8 cellular contexts compared by ENCODE assay signal in the genomic region with DNA sequence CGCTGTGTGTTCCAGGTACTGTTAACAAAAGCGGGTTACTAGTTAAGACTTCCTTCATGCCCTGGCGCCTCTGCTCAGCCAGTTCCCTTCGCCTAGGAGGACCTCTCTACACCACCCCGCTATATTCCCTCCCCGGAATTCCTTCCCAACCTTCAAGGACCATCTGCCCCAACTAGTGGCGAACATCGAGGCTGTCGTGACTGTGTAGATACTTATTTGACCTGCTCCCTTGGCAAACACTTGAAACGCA. TPM values are rescaled to one million over a fixed set of nuclear protein-coding genes. Genes with fewer than 3 reads are reported as not detected.
A peak's percentile ranks its signal among the peaks of the same experiment; 100 is the strongest.
DNase-seq lines count a peak whose midpoint lies in the region; ATAC-seq, FAIRE-seq and TF ChIP-seq lines count a peak whose summit lies in the region.

No MANE protein-coding gene starts in this region.

- H3K27me3 ChIP-seq in K562 (ENCODE audit: control insufficient read depth in 2 of 2, insufficient read depth in 2 of 2, low read length in 2 of 2) (no peaks in the 10 kb centered on the region), layer of hippocampus (ENCODE audit: control insufficient read depth, insufficient read depth, low read length) (no peaks in the 10 kb centered on the region), testis (no peaks in the 10 kb centered on the region)

- H3K27ac ChIP-seq in K562 (ENCODE audit: extremely low read depth, low read depth, low read length) (peak overlapping the region; percentile 99), layer of hippocampus (ENCODE audit: low read depth, low read length) (peak overlapping the region; percentile 91), testis (peak overlapping the region; percentile 99)

- H3K4me1 ChIP-seq in K562 (replicated peaks in 1 of 2; ENCODE audit: control insufficient read depth in 2 of 2, insufficient read depth in 2 of 2, low read length in 2 of 2) (peaks cover 28 to 29% of the 10 kb centered on the region in 2 experiments), testis (peaks cover 30% of the 10 kb centered on the region)

- in situ Hi-C loops in K562 (cut with MboI): no loop called here

- peak overlapping the region; percentile 80 for H2AFZ ChIP-seq in K562 (ENCODE audit: low read depth, low read length)

- H3K9me3 ChIP-seq in K562 (replicated peaks; ENCODE audit: control insufficient read depth, insufficient read depth, low read depth, low read length): no peaks in the 10 kb centered on the region
- no peaks in the 10 kb centered on the region for H3K9me3 ChIP-seq in testis

- peaks cover 53% of the 10 kb centered on the region for H3K79me2 ChIP-seq in K562 (ENCODE audit: control insufficient read depth, insufficient read depth, low read length)

- TF ChIP-seq POLR2A in K562 (conservative IDR thresholded peaks at IDR 0.05) (no peak), testis (IDR thresholded peaks at IDR 0.05) (no peak)

- peak overlapping the region; percentile 99 to 100 for H3K9ac ChIP-seq in K562 (ENCODE audit: insufficient read depth in 1 of 2, low read depth in 2 of 2, low read length in 2 of 2)

- WGBS in K562 (ENCODE audit: insufficient coverage, low coverage, missing lambda C conversion rate): 3% methylated on average over 10 of the region's 10 CpGs
- 0 to 1% methylated on average over 10 of the region's 10 CpGs for WGBS in testis, 2 donors

- no peak for TF ChIP-seq EP300 in K562 (IDR thresholded peaks at IDR 0.05; ENCODE audit: low read length)

- peak in 2 of 3 experiments; percentile 52 to 69 for DNase-seq in NCI-H1417 (lab: John Stamatoyannopoulos, UW)
- no peak for DNase-seq in NCI-H1417 treated with DMSO at 0.1 percent for 48 hours (lab: John Stamatoyannopoulos, UW)
- no peak for DNase-seq in Jurkat, Clone E6-1 (ENCODE audit: low read depth, low spot score)
- DNase-seq in K562 (ENCODE audit: extremely low read depth in 1 of 4, low spot score in 3 of 4): no peak
- peak; percentile 66 for DNase-seq in testis

- peak overlapping the region; percentile 93 for H3K4me3 ChIP-seq in Jurkat, Clone E6-1 (ENCODE audit: low read length)
- H3K4me3 ChIP-seq in K562 (peak overlapping the region; percentile 90), testis (peak overlapping the region; percentile 85 to 97)

- no peak for FAIRE-seq in K562 (lab: Jason Lieb, UNC)

- POLR2A ChIA-PET in K562 (lab: Yijun Ruan, JAX): interaction anchor here (1.8 kb wide), 1 partner anchor 20 kb away, joined by 4 read pairs; no protein-coding TSS in a partner anchor

- CTCF ChIA-PET in K562 (lab: Yijun Ruan, JAX; ENCODE audit: low intra/inter-chr PET ratio): no interaction called here

- no peaks in the 10 kb centered on the region for H3K9me1 ChIP-seq in K562 (ENCODE audit: control insufficient read depth, insufficient read depth, low read length)

- intact Hi-C loops in K562 (cut with micrococcal nuclease): loop anchor here (1.0 to 5.0 kb wide), 3 partner anchors 35 to 149 kb away; a partner anchor contains a TSS
- intact Hi-C loops in testis (cut with DNase I; ENCODE audit: low total_unique reads): no loop called here

- no peaks in the 10 kb centered on the region for H4K20me1 ChIP-seq in K562 (replicated peaks; ENCODE audit: control insufficient read depth, insufficient read depth, low read length)

- TF ChIP-seq CTCF in K562 (IDR thresholded peaks at IDR 0.05 in 2 of 3, conservative IDR thresholded peaks at IDR 0.05 in 1 of 3; ENCODE audit: insufficient read depth in 2 of 3, low read depth in 1 of 3, low read length in 3 of 3) (peak; percentile 18 to 25 (median 21); a peak in 3 of 6 replicates), testis (IDR thresholded peaks at IDR 0.05) (peak in 1 of 3 experiments; percentile 5)

- BruUV-seq in K562 (replicated peaks; lab: Mats Ljungman, UMichigan): TSS peak; percentile 89

- peak overlapping the region; percentile 99 for H3K4me2 ChIP-seq in K562 (ENCODE audit: insufficient read depth, low read length)

- H3K36me3 ChIP-seq in K562 (ENCODE audit: control insufficient read depth, insufficient read depth, low read length) (peaks cover 19% of the 10 kb centered on the region), testis (ENCODE audit: low read depth, missing control alignments) (no peaks in the 10 kb centered on the region)

- ATAC-seq in GM21515 (IDR thresholded peaks at IDR 0.05; ENCODE audit: unreplicated experiment) (peak; percentile 13), K562 (peak; percentile 43), HG02938 (IDR thresholded peaks at IDR 0.05; ENCODE audit: unreplicated experiment) (no peak)

- peak in 1 of 2 experiments; percentile 38; a peak in 2 of 4 replicates for TF ChIP-seq RAD21 in K562 (CRISPR knock-in tag; conservative IDR thresholded peaks at IDR 0.05 in 1 of 2, IDR thresholded peaks at IDR 0.05 in 1 of 2)

TF ChIP-seq in K562, 482 proteins besides CTCF, POLR2A, EP300 and RAD21 (continues in another document):
- TF ChIP-seq ZBED1 (IDR thresholded peaks at IDR 0.05) (peak; percentile 72; the same call in 1 of the 2 replicates), NCOA6 (IDR thresholded peaks at IDR 0.05) (no peak), FOXJ2 (tag; IDR thresholded peaks at IDR 0.05) (peak; percentile 69), ZNF133 (CRISPR knock-in tag; IDR thresholded peaks at IDR 0.05) (no peak), CHD1 (IDR thresholded peaks at IDR 0.05; ENCODE audit: low read length) (peak; percentile 20), MAFG (tag; conservative IDR thresholded peaks at IDR 0.05) (0 out of 2 replicates have a peak, but pooled peaks have one; percentile 12), ZNF239 (CRISPR knock-in tag; IDR thresholded peaks at IDR 0.05) (no peak)
- TF ChIP-seq, protein P1, sequence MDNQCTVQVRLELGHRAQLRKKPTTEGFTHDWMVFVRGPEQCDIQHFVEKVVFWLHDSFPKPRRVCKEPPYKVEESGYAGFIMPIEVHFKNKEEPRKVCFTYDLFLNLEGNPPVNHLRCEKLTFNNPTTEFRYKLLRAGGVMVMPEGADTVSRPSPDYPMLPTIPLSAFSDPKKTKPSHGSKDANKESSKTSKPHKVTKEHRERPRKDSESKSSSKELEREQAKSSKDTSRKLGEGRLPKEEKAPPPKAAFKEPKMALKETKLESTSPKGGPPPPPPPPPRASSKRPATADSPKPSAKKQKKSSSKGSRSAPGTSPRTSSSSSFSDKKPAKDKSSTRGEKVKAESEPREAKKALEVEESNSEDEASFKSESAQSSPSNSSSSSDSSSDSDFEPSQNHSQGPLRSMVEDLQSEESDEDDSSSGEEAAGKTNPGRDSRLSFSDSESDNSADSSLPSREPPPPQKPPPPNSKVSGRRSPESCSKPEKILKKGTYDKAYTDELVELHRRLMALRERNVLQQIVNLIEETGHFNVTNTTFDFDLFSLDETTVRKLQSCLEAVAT (IDR thresholded peaks at IDR 0.05): peak; percentile 90 to 91; a peak in 3 of 4 replicates

RNA-seq across cellular contexts. Expression of a gene that starts 0.5 kb away (rescaled TPM):
- polyA plus RNA-seq in Jurkat, Clone E6-1 (2012; ENCODE audit: insufficient read depth, insufficient read length): 28.8 TPM
- total RNA-seq in K562 (2011; cell fraction: chromatin; rRNA removed; ENCODE audit: low replicate concordance): 41.1 and 59.5 TPM in 2 replicates
- 31.4 and 35.0 TPM in 2 replicates for total RNA-seq in K562 (2011; cell fraction: nucleolus; rRNA removed)
- total RNA-seq in K562 (2011; cell fraction: nucleoplasm; rRNA removed): 49.1 and 68.7 TPM in 2 replicates
- total RNA-seq in K562 (2014; rRNA removed): 42.8 and 53.2 TPM in 2 replicates
- 56.5 and 61.9 TPM in 2 replicates for total RNA-seq in K562 (2014; rRNA removed; fragmentation: Illumina TruSeq; extraction: Trizol)
- 41.9 and 46.0 TPM in 2 replicates for total RNA-seq in K562 (2015; rRNA removed; fragmentation: Illumina TruSeq; extraction: Trizol)
- 56.8 and 58.4 TPM in 2 replicates for total RNA-seq in K562 (2021)
- 61.3 and 63.4 TPM in 2 replicates for polyA plus RNA-seq in K562 (2011; rRNA removed)
- polyA plus RNA-seq in K562 (2011; cell fraction: cytosol; rRNA removed): 40.5 and 52.1 TPM in 2 replicates
- polyA plus RNA-seq in K562 (2011; cell fraction: nucleus; rRNA removed): 26.2 and 29.4 TPM in 2 replicates
- polyA plus RNA-seq in K562 (2012): 38.9 and 63.2 TPM in 2 replicates
- 57.3 and 59.6 TPM in 2 replicates for polyA plus RNA-seq in K562 (2014; fragmentation: Illumina TruSeq; extraction: Trizol)
- 10 to 100 TPM; 43.6 to 60.8 TPM for polyA plus RNA-seq in K562 (2014; fragmentation: Nextera tagmentation; extraction: Ambion mirVana)
- polyA plus RNA-seq in K562 (2014; rRNA removed): 41.5 and 42.4 TPM in 2 replicates
- 75.9 and 78.7 TPM in 2 replicates for polyA minus RNA-seq in K562 (2011; rRNA and poly(A)+ RNA removed)
- polyA minus RNA-seq in K562 (2011; cell fraction: cytosol; rRNA and poly(A)+ RNA removed): 35.5 and 39.9 TPM in 2 replicates
- polyA minus RNA-seq in K562 (2011; cell fraction: nucleus; rRNA and poly(A)+ RNA removed): 14.1 and 22.7 TPM in 2 replicates
- total RNA-seq in testis: 10 to 100 TPM; 74.1 to 80.2 TPM
- 60.1 TPM for polyA plus RNA-seq in testis (ENCODE audit: insufficient read depth, low read depth, low replicate concordance)

RNA-seq across cellular contexts. Expression of a gene that starts 9.6 kb away (rescaled TPM):
- polyA plus RNA-seq in Jurkat, Clone E6-1 (2012; ENCODE audit: insufficient read depth, insufficient read length): 119 TPM
- total RNA-seq in K562 (2011; cell fraction: chromatin; rRNA removed; ENCODE audit: low replicate concordance): 63.6 and 104 TPM in 2 replicates
- 48.9 and 50.5 TPM in 2 replicates for total RNA-seq in K562 (2011; cell fraction: nucleolus; rRNA removed)
- 69.7 and 91.1 TPM in 2 replicates for total RNA-seq in K562 (2011; cell fraction: nucleoplasm; rRNA removed)
- 127 and 151 TPM in 2 replicates for total RNA-seq in K562 (2014; rRNA removed)
- total RNA-seq in K562 (2014; rRNA removed; fragmentation: Illumina TruSeq; extraction: Trizol): 157 and 175 TPM in 2 replicates
- 175 and 184 TPM in 2 replicates for total RNA-seq in K562 (2015; rRNA removed; fragmentation: Illumina TruSeq; extraction: Trizol)
- 122 and 129 TPM in 2 replicates for total RNA-seq in K562 (2021)
- polyA plus RNA-seq in K562 (2011; rRNA removed): 187 and 192 TPM in 2 replicates
- polyA plus RNA-seq in K562 (2011; cell fraction: cytosol; rRNA removed): 87.5 and 145 TPM in 2 replicates
- polyA plus RNA-seq in K562 (2011; cell fraction: nucleus; rRNA removed): 40.7 and 68.0 TPM in 2 replicates
- polyA plus RNA-seq in K562 (2012): 166 and 250 TPM in 2 replicates
- polyA plus RNA-seq in K562 (2014; fragmentation: Illumina TruSeq; extraction: Trizol): 197 and 230 TPM in 2 replicates
- 100 to 1,000 TPM; 179 to 249 TPM for polyA plus RNA-seq in K562 (2014; fragmentation: Nextera tagmentation; extraction: Ambion mirVana)
- 173 and 185 TPM in 2 replicates for polyA plus RNA-seq in K562 (2014; rRNA removed)
- polyA minus RNA-seq in K562 (2011; rRNA and poly(A)+ RNA removed): 147 and 159 TPM in 2 replicates
- polyA minus RNA-seq in K562 (2011; cell fraction: cytosol; rRNA and poly(A)+ RNA removed): 37.2 and 57.5 TPM in 2 replicates
- 17.5 and 40.5 TPM in 2 replicates for polyA minus RNA-seq in K562 (2011; cell fraction: nucleus; rRNA and poly(A)+ RNA removed)
- total RNA-seq in testis: 100 to 1,000 TPM; 130 to 160 TPM
- polyA plus RNA-seq in testis (ENCODE audit: insufficient read depth, low read depth, low replicate concordance): 146 TPM

Comparison
In these comparisons a context has a peak if more than half of its experiments do, and no peak if none do; other contexts are left out.
1. DNase-seq: peak in NCI-H1417 (2 of 3) and testis (single experiment); none in NCI-H1417 treated with DMSO at 0.1 percent for 48 hours (single experiment), Jurkat, Clone E6-1 (single experiment) and K562 (0 of 4).
2. Peak in every context shown above with its lines, with median percentiles within 50 percentile points of each other: H3K4me3 ChIP-seq and H3K27ac ChIP-seq.